In genomic region chr3:13400114-13400696, GRCh38 we compare ENCODE assay signal across 24 cellular contexts. TPM values are rescaled to one million over a fixed set of nuclear protein-coding genes. Genes with fewer than 3 reads are reported as not detected.
DNase-seq lines count a peak whose midpoint lies in the region; ATAC-seq, FAIRE-seq and TF ChIP-seq lines count a peak whose summit lies in the region.
"Had no signal": no experiment of that assay in that cellular context is flagged by ENCODE, and none has a peak within 500 bp of the region (broad histone marks: within the 10 kb centered on the region; RNA-seq: fewer than 3 reads in every experiment).

No MANE protein-coding gene starts in this region.

- H3K4me1 ChIP-seq in DND-41 (ENCODE audit: insufficient read depth, low read length), result no peaks in the 10 kb centered on the region
- H3K4me1 ChIP-seq in H1 (replicated peaks in 1 of 4; ENCODE audit: control insufficient read depth in 3 of 4, insufficient read depth in 4 of 4, low read length in 3 of 4), result peaks cover 0 to 3% (median 0%) of the 10 kb centered on the region in 4 experiments; a peak in 1 of 7 replicates
- H3K4me1 ChIP-seq in lower lobe of right lung, result no peaks in the 10 kb centered on the region
- H3K4me1 ChIP-seq: SJCRH30 had no signal

- H3K9me3 Mint-ChIP-seq in stimulated activated memory B cell treated with anti-CD40 and anti-IgM and Interleukin-4, amounts not matched to agents 10 μg/mL and 1 μg/mL and 100 μg/mL, for 72 hours, result peaks cover 3% of the 10 kb centered on the region
- H3K9me3 Mint-ChIP-seq: GM23338 had no signal

- no peak overlapping the region for H4K5ac ChIP-seq in H1 (ENCODE audit: insufficient read length, low read depth, low read length)

- FAIRE-seq in H1 (lab: Jason Lieb, UNC), result no peak

- H3K56ac ChIP-seq in H1 (replicated peaks; ENCODE audit: insufficient read length, low read depth, low read length), result no peak overlapping the region

- 0 out of 2 replicates have a peak overlapping the region, but pooled peaks have one; percentile 60 for H2BK5ac ChIP-seq in H1 (ENCODE audit: low read depth, low read length)

- CTCF ChIA-PET in H1 (lab: Charles Lee; ENCODE audit: partially characterized antibody), result interaction anchor here (0.7 to 0.8 kb wide), 3 partner anchors 45 to 248 kb away, joined by 3 read pairs; no protein-coding TSS in a partner anchor

- H3K23ac ChIP-seq in H1 (ENCODE audit: insufficient read length), result no peak overlapping the region

- H3K27ac Mint-ChIP-seq in stimulated activated memory B cell treated with anti-CD40 and anti-IgM and Interleukin-4, amounts not matched to agents 10 μg/mL and 1 μg/mL and 100 μg/mL, for 72 hours, result peak overlapping the region; percentile 35
- H3K27ac Mint-ChIP-seq: GM23338 had no signal

- no peak overlapping the region for H2BK20ac ChIP-seq in H1 (ENCODE audit: low read length)

- H3K4me2 ChIP-seq in DND-41 (ENCODE audit: insufficient read depth, low read length) (no peak overlapping the region), H1 (ENCODE audit: insufficient read depth in 1 of 2, low read depth in 2 of 2, low read length in 2 of 2) (no peak overlapping the region)
- H3K4me2 ChIP-seq: GM23338, KMS-11 had no signal

- TF ChIP-seq RAD21 in H1 (IDR thresholded peaks at IDR 0.05 in 1 of 2, conservative IDR thresholded peaks at IDR 0.05 in 1 of 2; ENCODE audit: low read depth in 2 of 2, low read length in 2 of 2), result no peak

- no peak overlapping the region for H4K91ac ChIP-seq in H1 (replicated peaks; ENCODE audit: insufficient read length, low read length)

- H3K36me3 ChIP-seq in DND-41 (ENCODE audit: insufficient read depth, low read length) (peaks cover 82% of the 10 kb centered on the region), H1 (ENCODE audit: control insufficient read depth in 2 of 4, insufficient read depth in 4 of 4, low read length in 3 of 4) (peaks cover 0 to 4% (median 2%) of the 10 kb centered on the region in 4 experiments; a peak in 3 of 8 replicates), lower lobe of right lung (peaks cover 24% of the 10 kb centered on the region)
- H3K36me3 ChIP-seq: SJCRH30 had no signal

- H3K79me2 ChIP-seq in DND-41 (ENCODE audit: insufficient read depth, low read length) (peaks cover 88% of the 10 kb centered on the region), H1 (ENCODE audit: control insufficient read depth in 1 of 2, insufficient read depth in 2 of 2, low read length in 2 of 2) (peaks cover 0 to 41% of the 10 kb centered on the region in 2 experiments; a peak in 3 of 4 replicates)

- peak; percentile 2 for DNase-seq in NCI-H2171 treated with DMSO at 0.1 percent for 48 hours (lab: John Stamatoyannopoulos, UW)
- no peak for DNase-seq in NCI-H2171 (lab: John Stamatoyannopoulos, UW)
- no peak for DNase-seq in DND-41
- no peak for DNase-seq in H1 (ENCODE audit: low read depth in 1 of 2, low spot score in 2 of 2)
- DNase-seq in SW480 (ENCODE audit: low spot score), result no peak
- no peak for DNase-seq in lower lobe of right lung
- no peak for DNase-seq in activated CD8-positive, alpha-beta memory T cell treated with anti-CD3 and anti-CD28 coated beads, Interleukin-2, amount 50 U/mL, for 4 hours
- DNase-seq: ACHN; C1 segment of cervical spinal cord; IMR-90; NCI-H1092 treated with DMSO at 0.1 percent for 48 hours; NCI-H1436 treated with DMSO at 0.1 percent for 48 hours; NCI-H1930; NCI-H226; NCI-H510A treated with DMSO at 0.1 percent for 48 hours; NCI-H774; NK-92 treated with Interleukin-12 subunit alpha and Interleukin-12 subunit beta, amount 100 ng/mL, for 24 hours; SJCRH30 had no signal

- H3K27ac ChIP-seq in DND-41 (ENCODE audit: low read length) (0 out of 2 replicates have a peak overlapping the region, but pooled peaks have one; percentile 42), H1 (ENCODE audit: low read depth, low read length) (no peak overlapping the region), lower lobe of right lung (no peak overlapping the region)
- H3K27ac ChIP-seq: 22Rv1, KMS-11, SJCRH30 had no signal

- no peak overlapping the region for H3K18ac ChIP-seq in H1 (ENCODE audit: extremely low read depth, low read length)

- POLR2A ChIA-PET in H1 (lab: Charles Lee; ENCODE audit: partially characterized antibody), result no interaction called here

- peaks cover 80% of the 10 kb centered on the region for H4K20me1 ChIP-seq in DND-41 (ENCODE audit: insufficient read depth, low read length)
- H4K20me1 ChIP-seq in H1 (replicated peaks in 1 of 2; ENCODE audit: control insufficient read depth in 1 of 2, insufficient read depth in 2 of 2, low read length in 2 of 2), result peaks cover 2 to 8% of the 10 kb centered on the region in 2 experiments

- no peak overlapping the region for H2AK5ac ChIP-seq in H1 (ENCODE audit: low read depth, low read length)

- H3K4me1 Mint-ChIP-seq in stimulated activated memory B cell treated with anti-CD40 and anti-IgM and Interleukin-4, amounts not matched to agents 10 μg/mL and 1 μg/mL and 100 μg/mL, for 72 hours, result peaks cover 36% of the 10 kb centered on the region

- no peak overlapping the region for H3K4me3 ChIP-seq in DND-41 (ENCODE audit: low read depth in 1 of 2, low read length in 2 of 2)
- H3K4me3 ChIP-seq in H1 (ENCODE audit: extremely low read depth in 1 of 4, insufficient read depth in 2 of 4, low read depth in 3 of 4, low read length in 4 of 4), result no peak overlapping the region
- H3K4me3 ChIP-seq in lower lobe of right lung, result no peak overlapping the region
- H3K4me3 ChIP-seq: GM23338, SJCRH30 had no signal

- TF ChIP-seq EP300 in H1 (IDR thresholded peaks at IDR 0.05; ENCODE audit: borderline replicate concordance in 1 of 2, low read depth in 2 of 2, low read length in 2 of 2), result no peak

- H3K23me2 ChIP-seq in H1 (ENCODE audit: low read depth, low read length), result 0 out of 2 replicates have a peak, but pooled peaks cover 2% of the 10 kb centered on the region

- H3K36me3 Mint-ChIP-seq in stimulated activated memory B cell treated with anti-CD40 and anti-IgM and Interleukin-4, amounts not matched to agents 10 μg/mL and 1 μg/mL and 100 μg/mL, for 72 hours, result peaks cover 39% of the 10 kb centered on the region

- ATAC-seq in DND-41 (ENCODE audit: insufficient read depth, low read depth) (no peak), lower lobe of right lung (no peak)
- no peak for ATAC-seq in stimulated activated memory B cell treated with anti-CD40 and anti-IgM and Interleukin-4, amounts not matched to agents 10 μg/mL and 1 μg/mL and 100 μg/mL, for 72 hours
- ATAC-seq: HCT116, Panc1 had no signal

- H3K27me3 Mint-ChIP-seq in stimulated activated memory B cell treated with anti-CD40 and anti-IgM and Interleukin-4, amounts not matched to agents 10 μg/mL and 1 μg/mL and 100 μg/mL, for 72 hours, result no peaks in the 10 kb centered on the region

- 92% methylated on average over 13 of the region's 13 CpGs; no CpG with 5 or more reads in 1 of the 2 experiments for WGBS in H1 (ENCODE audit: extremely low coverage in 1 of 2, insufficient coverage in 1 of 2, insufficient read length in 1 of 2, insufficient replicate concordance in 2 of 2, low coverage in 1 of 2, low lambda C conversion rate in 2 of 2, missing lambda C conversion rate in 1 of 2), 2 experiments

- H3K4ac ChIP-seq in H1 (replicated peaks; ENCODE audit: insufficient read length, low read depth, low read length), result no peak overlapping the region

- H4K8ac ChIP-seq in H1 (ENCODE audit: extremely low read depth, insufficient read depth, low read length), result 0 out of 2 replicates have a peak overlapping the region, but pooled peaks have one; percentile 28

- no peak overlapping the region for H2AFZ ChIP-seq in DND-41 (ENCODE audit: low read depth, low read length)
- no peak overlapping the region for H2AFZ ChIP-seq in H1 (ENCODE audit: low read length)
- H2AFZ ChIP-seq: GM23338 had no signal

- peaks cover 12% of the 10 kb centered on the region for H3K79me1 ChIP-seq in H1 (ENCODE audit: low read depth, low read length)

- H3K9ac ChIP-seq in DND-41 (ENCODE audit: low read depth, low read length), result no peak overlapping the region
- no peak overlapping the region for H3K9ac ChIP-seq in H1 (replicated peaks in 1 of 4; ENCODE audit: extremely low read depth in 1 of 4, low read depth in 3 of 4, low read length in 3 of 4)
- H3K9ac ChIP-seq: KMS-11 had no signal

- TF ChIP-seq CTCF in DND-41 (IDR thresholded peaks at IDR 0.05; ENCODE audit: borderline replicate concordance, extremely low read depth, low read length, poor library complexity, severe bottlenecking), result no peak
- TF ChIP-seq CTCF in H1 (IDR thresholded peaks at IDR 0.05; ENCODE audit: control extremely low read depth in 1 of 3, insufficient read depth in 1 of 3, low read depth in 1 of 3, low read length in 3 of 3), result no peak
- TF ChIP-seq CTCF in lower lobe of right lung (IDR thresholded peaks at IDR 0.05), result no peak

- H2BK120ac ChIP-seq in H1 (replicated peaks; ENCODE audit: low read depth, low read length), result no peak overlapping the region

- intact Hi-C loops in lower lobe of right lung (cut with DNase I), result no loop called here

- H2BK15ac ChIP-seq in H1 (ENCODE audit: low read length), result no peak overlapping the region

- H2BK12ac ChIP-seq in H1 (ENCODE audit: low read depth, low read length), result no peak overlapping the region

- H3K14ac ChIP-seq in H1 (ENCODE audit: insufficient read length), result no peak overlapping the region

- H3K4me3 Mint-ChIP-seq in stimulated activated memory B cell treated with anti-CD40 and anti-IgM and Interleukin-4, amounts not matched to agents 10 μg/mL and 1 μg/mL and 100 μg/mL, for 72 hours, result no peak overlapping the region
- H3K4me3 Mint-ChIP-seq: GM23338 had no signal

- H3K9me3 ChIP-seq in DND-41 (ENCODE audit: insufficient read depth, low read length, severe bottlenecking) (no peaks in the 10 kb centered on the region), H1 (ENCODE audit: insufficient read depth in 2 of 2, low read depth in 1 of 2, low read length in 1 of 2) (no peaks in the 10 kb centered on the region; a peak in 1 of 4 replicates), lower lobe of right lung (no peaks in the 10 kb centered on the region)
- H3K9me3 ChIP-seq: SJCRH30 had no signal

- no peaks in the 10 kb centered on the region for H3K27me3 ChIP-seq in DND-41 (ENCODE audit: insufficient read depth, low read length, poor library complexity)
- no peaks in the 10 kb centered on the region for H3K27me3 ChIP-seq in H1 (replicated peaks in 1 of 4; ENCODE audit: control insufficient read depth in 3 of 4, extremely low read depth in 1 of 4, insufficient read depth in 3 of 4, low read length in 3 of 4)
- H3K27me3 ChIP-seq in lower lobe of right lung (ENCODE audit: low read depth), result no peaks in the 10 kb centered on the region

- TF ChIP-seq POLR2A in H1 (IDR thresholded peaks at IDR 0.05; ENCODE audit: control extremely low read depth in 1 of 2, low read depth in 2 of 2, low read length in 2 of 2), result no peak

RNA-seq across cellular contexts. Expression of gene NUP210, which starts 19.9 kb away (rescaled TPM):
- total RNA-seq in H1 (2021; fragmentation: NEBNext Ultra II Directional; extraction: Animal tissue kit (Norgen Biotek cat#: 25700)), result 53.4 and 53.7 TPM in 2 replicates
- polyA plus RNA-seq in H1 (2011; rRNA removed), result 51.0 and 55.0 TPM in 2 replicates
- 22.7 TPM for polyA plus RNA-seq in H1 (2011; cell fraction: cytosol; rRNA removed)
- polyA plus RNA-seq in H1 (2011; cell fraction: nucleus; rRNA removed), result 90.7 TPM
- polyA plus RNA-seq in H1 (2012, experiment 1 of 2), result 30.8 to 56.3 TPM (median 45.4 TPM) in 4 replicates
- 30.0 TPM for polyA plus RNA-seq in H1 (2012, experiment 2 of 2)
- polyA plus RNA-seq in H1 (2013, experiment 1 of 2), result 84.7 TPM
- polyA plus RNA-seq in H1 (2013, experiment 2 of 2), result 65.1 TPM
- 49.2 and 89.2 TPM in 2 replicates for polyA minus RNA-seq in H1 (2011; rRNA and poly(A)+ RNA removed)
- polyA minus RNA-seq in H1 (2011; cell fraction: cytosol; rRNA and poly(A)+ RNA removed), result 32.7 TPM
- 52.7 TPM for polyA minus RNA-seq in H1 (2011; cell fraction: nucleus; rRNA and poly(A)+ RNA removed)
- 22.2 TPM for total RNA-seq in lower lobe of right lung
